ENCODE assay signal across 1 cellular context in genomic region chr9:69719368-69719767, GRCh38.
TF ChIP-seq lines count a peak whose summit lies in the region.

No MANE protein-coding gene starts in this region.

TF ChIP-seq in GM23338, 12 proteins besides CTCF, POLR2A, EP300 and RAD21:
- TF ChIP-seq JUNB (IDR thresholded peaks at IDR 0.05; ENCODE audit: unreplicated experiment) (no peak), CREB1 (CRISPR knock-in tag; IDR thresholded peaks at IDR 0.05; ENCODE audit: low read depth) (no peak), ZNF331 (CRISPR knock-in tag; IDR thresholded peaks at IDR 0.05; ENCODE audit: low read depth) (no peak)
- TF ChIP-seq, protein P1, sequence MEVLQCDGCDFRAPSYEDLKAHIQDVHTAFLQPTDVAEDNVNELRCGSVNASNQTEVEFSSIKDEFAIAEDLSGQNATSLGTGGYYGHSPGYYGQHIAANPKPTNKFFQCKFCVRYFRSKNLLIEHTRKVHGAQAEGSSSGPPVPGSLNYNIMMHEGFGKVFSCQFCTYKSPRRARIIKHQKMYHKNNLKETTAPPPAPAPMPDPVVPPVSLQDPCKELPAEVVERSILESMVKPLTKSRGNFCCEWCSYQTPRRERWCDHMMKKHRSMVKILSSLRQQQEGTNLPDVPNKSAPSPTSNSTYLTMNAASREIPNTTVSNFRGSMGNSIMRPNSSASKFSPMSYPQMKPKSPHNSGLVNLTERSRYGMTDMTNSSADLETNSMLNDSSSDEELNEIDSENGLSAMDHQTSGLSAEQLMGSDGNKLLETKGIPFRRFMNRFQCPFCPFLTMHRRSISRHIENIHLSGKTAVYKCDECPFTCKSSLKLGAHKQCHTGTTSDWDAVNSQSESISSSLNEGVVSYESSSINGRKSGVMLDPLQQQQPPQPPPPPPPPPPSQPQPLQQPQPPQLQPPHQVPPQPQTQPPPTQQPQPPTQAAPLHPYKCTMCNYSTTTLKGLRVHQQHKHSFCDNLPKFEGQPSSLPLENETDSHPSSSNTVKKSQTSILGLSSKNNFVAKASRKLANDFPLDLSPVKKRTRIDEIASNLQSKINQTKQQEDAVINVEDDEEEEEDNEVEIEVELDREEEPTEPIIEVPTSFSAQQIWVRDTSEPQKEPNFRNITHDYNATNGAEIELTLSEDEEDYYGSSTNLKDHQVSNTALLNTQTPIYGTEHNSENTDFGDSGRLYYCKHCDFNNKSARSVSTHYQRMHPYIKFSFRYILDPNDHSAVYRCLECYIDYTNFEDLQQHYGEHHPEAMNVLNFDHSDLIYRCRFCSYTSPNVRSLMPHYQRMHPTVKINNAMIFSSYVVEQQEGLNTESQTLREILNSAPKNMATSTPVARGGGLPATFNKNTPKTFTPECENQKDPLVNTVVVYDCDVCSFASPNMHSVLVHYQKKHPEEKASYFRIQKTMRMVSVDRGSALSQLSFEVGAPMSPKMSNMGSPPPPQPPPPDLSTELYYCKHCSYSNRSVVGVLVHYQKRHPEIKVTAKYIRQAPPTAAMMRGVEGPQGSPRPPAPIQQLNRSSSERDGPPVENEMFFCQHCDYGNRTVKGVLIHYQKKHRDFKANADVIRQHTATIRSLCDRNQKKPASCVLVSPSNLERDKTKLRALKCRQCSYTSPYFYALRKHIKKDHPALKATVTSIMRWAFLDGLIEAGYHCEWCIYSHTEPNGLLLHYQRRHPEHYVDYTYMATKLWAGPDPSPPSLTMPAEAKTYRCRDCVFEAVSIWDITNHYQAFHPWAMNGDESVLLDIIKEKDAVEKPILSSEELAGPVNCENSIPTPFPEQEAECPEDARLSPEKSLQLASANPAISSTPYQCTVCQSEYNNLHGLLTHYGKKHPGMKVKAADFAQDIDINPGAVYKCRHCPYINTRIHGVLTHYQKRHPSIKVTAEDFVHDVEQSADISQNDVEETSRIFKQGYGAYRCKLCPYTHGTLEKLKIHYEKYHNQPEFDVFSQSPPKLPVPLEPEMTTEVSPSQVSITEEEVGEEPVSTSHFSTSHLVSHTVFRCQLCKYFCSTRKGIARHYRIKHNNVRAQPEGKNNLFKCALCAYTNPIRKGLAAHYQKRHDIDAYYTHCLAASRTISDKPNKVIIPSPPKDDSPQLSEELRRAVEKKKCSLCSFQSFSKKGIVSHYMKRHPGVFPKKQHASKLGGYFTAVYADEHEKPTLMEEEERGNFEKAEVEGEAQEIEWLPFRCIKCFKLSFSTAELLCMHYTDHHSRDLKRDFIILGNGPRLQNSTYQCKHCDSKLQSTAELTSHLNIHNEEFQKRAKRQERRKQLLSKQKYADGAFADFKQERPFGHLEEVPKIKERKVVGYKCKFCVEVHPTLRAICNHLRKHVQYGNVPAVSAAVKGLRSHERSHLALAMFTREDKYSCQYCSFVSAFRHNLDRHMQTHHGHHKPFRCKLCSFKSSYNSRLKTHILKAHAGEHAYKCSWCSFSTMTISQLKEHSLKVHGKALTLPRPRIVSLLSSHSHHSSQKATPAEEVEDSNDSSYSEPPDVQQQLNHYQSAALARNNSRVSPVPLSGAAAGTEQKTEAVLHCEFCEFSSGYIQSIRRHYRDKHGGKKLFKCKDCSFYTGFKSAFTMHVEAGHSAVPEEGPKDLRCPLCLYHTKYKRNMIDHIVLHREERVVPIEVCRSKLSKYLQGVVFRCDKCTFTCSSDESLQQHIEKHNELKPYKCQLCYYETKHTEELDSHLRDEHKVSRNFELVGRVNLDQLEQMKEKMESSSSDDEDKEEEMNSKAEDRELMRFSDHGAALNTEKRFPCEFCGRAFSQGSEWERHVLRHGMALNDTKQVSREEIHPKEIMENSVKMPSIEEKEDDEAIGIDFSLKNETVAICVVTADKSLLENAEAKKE (CRISPR knock-in tag; IDR thresholded peaks at IDR 0.05), result no peak
